Comparison of ENCODE assay signal across 9 cellular contexts in the genomic region with DNA sequence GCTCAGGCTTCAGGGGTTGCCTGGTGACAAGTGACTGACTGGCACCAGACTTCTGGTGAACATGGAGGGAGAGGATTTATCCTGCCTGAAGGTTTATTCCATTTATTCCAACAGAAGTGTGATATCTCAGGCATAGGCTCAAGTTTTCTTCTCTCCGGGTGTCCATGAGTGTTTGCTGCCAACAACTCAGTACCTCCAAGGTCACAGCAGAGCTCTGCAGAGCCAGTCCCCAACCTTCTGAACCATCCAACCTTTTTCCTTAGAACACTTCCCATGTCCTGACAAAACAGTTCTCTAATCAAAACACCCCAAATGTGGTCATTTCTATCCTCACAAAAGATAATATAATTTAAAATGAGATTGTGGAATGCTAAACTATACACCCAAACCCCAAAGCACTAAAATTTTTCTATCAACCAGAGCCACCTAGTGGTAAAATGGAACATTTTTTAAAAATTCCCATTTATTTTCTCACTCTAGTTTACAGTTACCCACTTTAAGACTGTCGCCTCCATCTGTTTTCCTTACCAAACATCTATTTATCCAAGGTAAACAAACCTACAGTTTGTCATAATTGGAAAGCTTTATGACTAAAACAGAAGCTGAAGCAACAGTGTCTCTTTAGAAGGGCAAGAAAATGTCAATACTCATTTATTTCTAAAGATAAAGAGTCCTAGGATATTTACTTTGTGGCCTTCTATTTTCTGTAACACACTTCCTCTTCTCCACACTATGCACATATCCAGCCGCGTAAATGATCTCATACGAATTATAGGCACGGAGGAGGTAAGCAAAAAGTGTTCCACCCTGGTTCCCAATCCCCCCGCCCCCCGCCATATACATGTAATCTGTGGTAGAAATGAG. TPM values are rescaled to one million over a fixed set of nuclear protein-coding genes. Genes with fewer than 3 reads are reported as not detected.
DNase-seq lines count a peak whose midpoint lies in the region; ATAC-seq and TF ChIP-seq lines count a peak whose summit lies in the region.
"Had no signal": no experiment of that assay in that cellular context is flagged by ENCODE, and none has a peak within 500 bp of the region (broad histone marks: within the 10 kb centered on the region; RNA-seq: fewer than 3 reads in every experiment).

No MANE protein-coding gene starts in this region.

- 23 to 51% methylated on average over 8 of the region's 8 CpGs for WGBS in sigmoid colon, 2 donors

- H3K36me3 Mint-ChIP-seq in CD4-positive, CD25-positive, alpha-beta regulatory T cell: peaks cover 36% of the 10 kb centered on the region

- CTCF ChIA-PET in HEK293 (lab: Yijun Ruan, JAX): interaction anchor here (0.6 to 3.6 kb wide), 25 partner anchors 9 to 1287 kb away, joined by 3 to 42 read pairs (median 4); no protein-coding TSS in a partner anchor

- H3K9me3 Mint-ChIP-seq in CD4-positive, CD25-positive, alpha-beta regulatory T cell: no peaks in the 10 kb centered on the region
- H3K9me3 Mint-ChIP-seq: IgD-negative memory B cell had no signal

- ATAC-seq in CD4-positive, CD25-positive, alpha-beta regulatory T cell (ENCODE audit: low read depth in 2 of 2): no peak
- ATAC-seq in SK-N-SH treated with all-trans-retinoic acid at 6 μM for 48 hours: peak; percentile 85
- no peak for ATAC-seq in esophagus mucosa
- ATAC-seq in GM18870 (IDR thresholded peaks at IDR 0.05; ENCODE audit: unreplicated experiment): no peak

- no peak overlapping the region for H3K27ac ChIP-seq in CD4-positive, CD25-positive, alpha-beta regulatory T cell (ENCODE audit: insufficient read depth, low read length, poor library complexity, severe bottlenecking)
- H3K27ac ChIP-seq in HEK293 (ENCODE audit: extremely low read depth, low read depth, low read length) (no peak overlapping the region), sigmoid colon (no peak overlapping the region)

- no peak for TF ChIP-seq CTCF in HEK293 (tag by site-specific recombination; IDR thresholded peaks at IDR 0.05)
- peak in 3 of 4 experiments; percentile 16 to 57 (median 40) for TF ChIP-seq CTCF in sigmoid colon (IDR thresholded peaks at IDR 0.05)

- H3K4me3 ChIP-seq in CD4-positive, CD25-positive, alpha-beta regulatory T cell (ENCODE audit: low read depth, low read length): no peak overlapping the region
- H3K4me3 ChIP-seq in HEK293 (ENCODE audit: low read depth, low read length) (no peak overlapping the region), sigmoid colon (no peak overlapping the region)

- POLR2A ChIA-PET in HEK293 (lab: Yijun Ruan, JAX): no interaction called here

- no peak for TF ChIP-seq EP300 in sigmoid colon (IDR thresholded peaks at IDR 0.05)

- no peaks in the 10 kb centered on the region for H3K27me3 ChIP-seq in CD4-positive, CD25-positive, alpha-beta regulatory T cell (ENCODE audit: control insufficient read depth, insufficient read depth, low read length)
- no peaks in the 10 kb centered on the region for H3K27me3 ChIP-seq in sigmoid colon

- no peaks in the 10 kb centered on the region for H3K9me3 ChIP-seq in CD4-positive, CD25-positive, alpha-beta regulatory T cell (ENCODE audit: control insufficient read depth in 2 of 2, low read length in 2 of 2)
- H3K9me3 ChIP-seq in HEK293 (ENCODE audit: control insufficient read depth, insufficient read depth, low read depth, low read length): no peaks in the 10 kb centered on the region
- no peaks in the 10 kb centered on the region for H3K9me3 ChIP-seq in sigmoid colon

- H3K4me3 Mint-ChIP-seq in CD4-positive, CD25-positive, alpha-beta regulatory T cell: no peak overlapping the region

- peak overlapping the region in 2 of 3 donors; percentile 44 to 52 for H3K27ac Mint-ChIP-seq in CD4-positive, CD25-positive, alpha-beta regulatory T cell

- peaks cover 20% of the 10 kb centered on the region for H3K4me1 ChIP-seq in CD4-positive, CD25-positive, alpha-beta regulatory T cell (ENCODE audit: control insufficient read depth, insufficient read depth, low read length, poor library complexity, severe bottlenecking)
- no peaks in the 10 kb centered on the region for H3K4me1 ChIP-seq in HEK293 (ENCODE audit: control insufficient read depth, insufficient read depth, low read length)
- peaks cover 0 to 14% (median 8%) of the 10 kb centered on the region in 4 donors for H3K4me1 ChIP-seq in sigmoid colon

- H3K27me3 Mint-ChIP-seq in CD4-positive, CD25-positive, alpha-beta regulatory T cell: no peaks in the 10 kb centered on the region
- H3K27me3 Mint-ChIP-seq: IgD-negative memory B cell had no signal

- intact Hi-C loops in sigmoid colon (cut with DNase I): loop anchor here (1.0 to 5.0 kb wide), 2 partner anchors 48 to 139 kb away; no protein-coding TSS in a partner anchor

- DNase-seq in CD4-positive, CD25-positive, alpha-beta regulatory T cell: peak in 2 of 3 donors; percentile 28 to 45
- peak; percentile 23 for DNase-seq in foreskin melanocyte
- DNase-seq in sigmoid colon: no peak
- no peak for DNase-seq in stimulated activated CD4-positive, alpha-beta T cell treated with anti-CD3 and anti-CD28 coated beads, Interleukin-4, amount 100 ng/mL, for 4 hours

- H3K36me3 ChIP-seq in CD4-positive, CD25-positive, alpha-beta regulatory T cell (ENCODE audit: control insufficient read depth, insufficient read depth, low read length): peaks cover 16% of the 10 kb centered on the region
- H3K36me3 ChIP-seq in HEK293 (ENCODE audit: control insufficient read depth in 2 of 2, insufficient read depth in 1 of 2, low read length in 2 of 2): no peaks in the 10 kb centered on the region
- H3K36me3 ChIP-seq in sigmoid colon: no peaks in the 10 kb centered on the region

- TF ChIP-seq POLR2A in sigmoid colon (IDR thresholded peaks at IDR 0.05): no peak

- H3K4me1 Mint-ChIP-seq in CD4-positive, CD25-positive, alpha-beta regulatory T cell: peaks cover 26 to 40% (median 29%) of the 10 kb centered on the region in 4 donors

TF ChIP-seq in HEK293, 187 proteins besides CTCF, POLR2A, EP300 and RAD21:
- TF ChIP-seq ZNF433 (tag by site-specific recombination; IDR thresholded peaks at IDR 0.05; ENCODE audit: low read depth): no peak
- TF ChIP-seq KLF9 (tag by site-specific recombination; IDR thresholded peaks at IDR 0.05; ENCODE audit: low read depth): no peak
- TF ChIP-seq ZNF776 (tag by site-specific recombination; IDR thresholded peaks at IDR 0.05; ENCODE audit: borderline replicate concordance): no peak
- TF ChIP-seq ZNF654 (tag by site-specific recombination; IDR thresholded peaks at IDR 0.05; ENCODE audit: low read depth): peak; percentile 67
- no peak for TF ChIP-seq ZSCAN16 (tag by site-specific recombination; IDR thresholded peaks at IDR 0.05)
- TF ChIP-seq ZNF2 (tag by site-specific recombination; IDR thresholded peaks at IDR 0.05): peak; percentile 49; the same call in 1 of the 2 replicates
- no peak for TF ChIP-seq KLF10 (tag by site-specific recombination; IDR thresholded peaks at IDR 0.05)
- TF ChIP-seq ZNF660 (tag by site-specific recombination; IDR thresholded peaks at IDR 0.05): peak; percentile 32; the same call in 1 of the 2 replicates
- TF ChIP-seq KLF17 (tag by site-specific recombination; IDR thresholded peaks at IDR 0.05): no peak

TF ChIP-seq in SK-N-SH treated with all-trans-retinoic acid at 6 μM for 48 hours, 23 proteins besides CTCF, POLR2A, EP300 and RAD21:
- no peak for TF ChIP-seq TCF4 (CRISPR knock-in tag; IDR thresholded peaks at IDR 0.05; ENCODE audit: borderline replicate concordance)
- TF ChIP-seq RARB (CRISPR knock-in tag; IDR thresholded peaks at IDR 0.05): no peak
- no peak for TF ChIP-seq ZNF70 (CRISPR knock-in tag; IDR thresholded peaks at IDR 0.05)
- TF ChIP-seq SNAI2 (CRISPR knock-in tag; IDR thresholded peaks at IDR 0.05): no peak
- TF ChIP-seq, protein P1, sequence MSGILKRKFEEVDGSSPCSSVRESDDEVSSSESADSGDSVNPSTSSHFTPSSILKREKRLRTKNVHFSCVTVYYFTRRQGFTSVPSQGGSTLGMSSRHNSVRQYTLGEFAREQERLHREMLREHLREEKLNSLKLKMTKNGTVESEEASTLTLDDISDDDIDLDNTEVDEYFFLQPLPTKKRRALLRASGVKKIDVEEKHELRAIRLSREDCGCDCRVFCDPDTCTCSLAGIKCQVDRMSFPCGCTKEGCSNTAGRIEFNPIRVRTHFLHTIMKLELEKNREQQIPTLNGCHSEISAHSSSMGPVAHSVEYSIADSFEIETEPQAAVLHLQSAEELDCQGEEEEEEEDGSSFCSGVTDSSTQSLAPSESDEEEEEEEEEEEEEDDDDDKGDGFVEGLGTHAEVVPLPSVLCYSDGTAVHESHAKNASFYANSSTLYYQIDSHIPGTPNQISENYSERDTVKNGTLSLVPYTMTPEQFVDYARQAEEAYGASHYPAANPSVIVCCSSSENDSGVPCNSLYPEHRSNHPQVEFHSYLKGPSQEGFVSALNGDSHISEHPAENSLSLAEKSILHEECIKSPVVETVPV (CRISPR knock-in tag; IDR thresholded peaks at IDR 0.05): no peak
- no peak for TF ChIP-seq ESRRG (CRISPR knock-in tag; IDR thresholded peaks at IDR 0.05)
- TF ChIP-seq, protein P2, sequence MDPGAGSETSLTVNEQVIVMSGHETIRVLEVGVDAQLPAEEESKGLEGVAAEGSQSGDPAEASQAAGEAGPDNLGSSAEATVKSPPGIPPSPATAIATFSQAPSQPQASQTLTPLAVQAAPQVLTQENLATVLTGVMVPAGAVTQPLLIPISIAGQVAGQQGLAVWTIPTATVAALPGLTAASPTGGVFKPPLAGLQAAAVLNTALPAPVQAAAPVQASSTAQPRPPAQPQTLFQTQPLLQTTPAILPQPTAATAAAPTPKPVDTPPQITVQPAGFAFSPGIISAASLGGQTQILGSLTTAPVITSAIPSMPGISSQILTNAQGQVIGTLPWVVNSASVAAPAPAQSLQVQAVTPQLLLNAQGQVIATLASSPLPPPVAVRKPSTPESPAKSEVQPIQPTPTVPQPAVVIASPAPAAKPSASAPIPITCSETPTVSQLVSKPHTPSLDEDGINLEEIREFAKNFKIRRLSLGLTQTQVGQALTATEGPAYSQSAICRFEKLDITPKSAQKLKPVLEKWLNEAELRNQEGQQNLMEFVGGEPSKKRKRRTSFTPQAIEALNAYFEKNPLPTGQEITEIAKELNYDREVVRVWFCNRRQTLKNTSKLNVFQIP (CRISPR knock-in tag; IDR thresholded peaks at IDR 0.05; ENCODE audit: borderline replicate concordance, low read depth): no peak
- no peak for TF ChIP-seq PPARA (CRISPR knock-in tag; IDR thresholded peaks at IDR 0.05; ENCODE audit: borderline replicate concordance)
- TF ChIP-seq TOX (CRISPR knock-in tag; IDR thresholded peaks at IDR 0.05; ENCODE audit: borderline replicate concordance): no peak
- TF ChIP-seq BACH2 (CRISPR knock-in tag; IDR thresholded peaks at IDR 0.05; ENCODE audit: borderline replicate concordance): no peak

RNA-seq across cellular contexts. Expression of gene TMEM154, which starts 39.5 kb away (rescaled TPM):
- total RNA-seq in CD4-positive, CD25-positive, alpha-beta regulatory T cell: 36.3 TPM
- 10 to 100 TPM; 53.0 to 62.4 (median 57.0) TPM for polyA plus RNA-seq in CD4-positive, CD25-positive, alpha-beta regulatory T cell
- total RNA-seq in sigmoid colon: under 1 TPM; 0.54 to 0.82 (median 0.63) TPM
- 1 to 10 TPM in 1 of 3 donors, under 1 TPM in 2; under 0.01 to 3.2 (median 0.69) TPM for polyA plus RNA-seq in sigmoid colon
- 120 TPM for total RNA-seq in esophagus mucosa

Comparison
In these comparisons a context has a peak if more than half of its experiments do, and no peak if none do; other contexts are left out.
1. DNase-seq: peak in CD4-positive, CD25-positive, alpha-beta regulatory T cell (2 of 3) and foreskin melanocyte (single experiment); none in sigmoid colon (single experiment) and stimulated activated CD4-positive, alpha-beta T cell treated with anti-CD3 and anti-CD28 coated beads, Interleukin-4, amount 100 ng/mL, for 4 hours (0 of 2).
2. RNA of gene TMEM154, which starts 39.5 kb away (total RNA-seq): 120 TPM in esophagus mucosa (single experiment) and 36.3 TPM in CD4-positive, CD25-positive, alpha-beta regulatory T cell (single experiment); 0.54 to 0.82 TPM in sigmoid colon; every median in the first group is over 10 times any median in the second.